Comparison of ENCODE assay signal across 8 cellular contexts in the genomic region with DNA sequence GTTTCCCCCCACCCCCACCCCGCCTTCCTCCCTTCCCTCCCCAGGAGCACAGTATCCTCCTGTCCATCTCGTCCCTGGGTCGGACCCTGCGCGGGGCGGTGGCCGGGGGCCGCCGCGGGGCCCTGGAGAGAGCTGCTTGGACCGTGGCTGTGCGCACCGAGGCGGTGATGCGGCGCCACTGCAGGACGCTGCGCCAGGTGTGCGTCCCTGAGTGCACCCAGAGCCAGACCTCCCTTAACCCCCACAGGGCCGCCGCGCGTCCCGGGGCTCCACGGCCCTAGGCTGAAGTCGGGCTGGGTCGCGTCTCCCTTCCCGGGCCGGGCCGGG. TPM values are rescaled to one million over a fixed set of nuclear protein-coding genes. Genes with fewer than 3 reads are reported as not detected.
DNase-seq lines count a peak whose midpoint lies in the region; ATAC-seq and TF ChIP-seq lines count a peak whose summit lies in the region.

No MANE protein-coding gene starts in this region.

- H3K36me3 ChIP-seq in DOHH2 (ENCODE audit: control insufficient read depth, low read length) (peaks cover 21% of the 10 kb centered on the region), KOPT-K1 (ENCODE audit: insufficient read depth, low read length) (peaks cover 13% of the 10 kb centered on the region; the same call in 1 of the 2 replicates), stomach (peaks cover 0 to 25% (median 24%) of the 10 kb centered on the region in 4 donors)

- H3K27me3 ChIP-seq in DOHH2 (ENCODE audit: control insufficient read depth, low read length), result no peaks in the 10 kb centered on the region
- peaks cover 0 to 79% (median 64%) of the 10 kb centered on the region in 3 donors for H3K27me3 ChIP-seq in stomach

- H3K79me2 ChIP-seq in DOHH2 (ENCODE audit: control insufficient read depth, low read length), result no peaks in the 10 kb centered on the region

- no peaks in the 10 kb centered on the region for H3K9me2 ChIP-seq in DOHH2 (replicated peaks; ENCODE audit: control insufficient read depth, low read length)

- no peaks in the 10 kb centered on the region for H4K20me1 ChIP-seq in DOHH2 (ENCODE audit: control insufficient read depth, insufficient read depth, low read depth, low read length)

- no peak for DNase-seq in epithelial cell of proximal tubule (ENCODE audit: low read depth)
- DNase-seq in stomach, result no peak
- DNase-seq in NCI-H128 (lab: John Stamatoyannopoulos, UW; ENCODE audit: unreplicated experiment), result no peak
- DNase-seq in DMS79 (lab: John Stamatoyannopoulos, UW), result no peak
- no peak for DNase-seq in NCI-H2081 treated with DMSO at 0.1 percent for 48 hours (lab: John Stamatoyannopoulos, UW)

- H3K4me3 ChIP-seq in DOHH2 (ENCODE audit: low read length), result peak overlapping the region; percentile 74
- H3K4me3 ChIP-seq in epithelial cell of proximal tubule (ENCODE audit: low read depth, low read length), result peak overlapping the region; percentile 55
- peak overlapping the region; percentile 48 to 67 (median 54) for H3K4me3 ChIP-seq in stomach

- peak; percentile 32 for ATAC-seq in GM21381 (IDR thresholded peaks at IDR 0.05; ENCODE audit: unreplicated experiment)

- intact Hi-C loops in stomach (cut with DNase I; ENCODE audit: low total_unique reads), result no loop called here

- H3K27ac ChIP-seq in DOHH2 (ENCODE audit: low read depth, low read length) (peak overlapping the region; percentile 70), KOPT-K1 (ENCODE audit: low read depth, low read length, poor library complexity, severe bottlenecking) (peak overlapping the region; percentile 62), stomach (peak overlapping the region; percentile 23 to 63 (median 57))

- H3K9me3 ChIP-seq in DOHH2 (ENCODE audit: control insufficient read depth, insufficient read depth, low read length) (no peaks in the 10 kb centered on the region), KOPT-K1 (ENCODE audit: insufficient read depth, low read length, poor library complexity, severe bottlenecking) (no peaks in the 10 kb centered on the region), stomach (no peaks in the 10 kb centered on the region)

- TF ChIP-seq EP300 in stomach (IDR thresholded peaks at IDR 0.05), result no peak

- TF ChIP-seq POLR2A in stomach (IDR thresholded peaks at IDR 0.05), result no peak

- H3K4me1 ChIP-seq in DOHH2 (ENCODE audit: control insufficient read depth, low read length) (peaks cover 76% of the 10 kb centered on the region), stomach (peaks cover 32 to 60% (median 55%) of the 10 kb centered on the region in 4 donors)

- WGBS in stomach, 5 donors, result 1 to 2% (median 1%) methylated on average over 22 to 31 of the region's 31 CpGs

- H3K4me2 ChIP-seq in DOHH2 (ENCODE audit: low read length), result peak overlapping the region; percentile 84

- no peak for TF ChIP-seq CTCF in DOHH2 (IDR thresholded peaks at IDR 0.05; ENCODE audit: low read depth, low read length, poor library complexity, severe bottlenecking)
- TF ChIP-seq CTCF in epithelial cell of proximal tubule (conservative IDR thresholded peaks at IDR 0.05; ENCODE audit: low read depth, low read length), result no peak
- TF ChIP-seq CTCF in stomach (IDR thresholded peaks at IDR 0.05), result no peak

- peaks cover 15% of the 10 kb centered on the region for H3F3A ChIP-seq in DOHH2 (ENCODE audit: control insufficient read depth, insufficient read depth)

RNA-seq across cellular contexts. Expression of a gene that starts 2.2 kb away (rescaled TPM):
- under 0.01 TPM in 1 of 2 replicates, not detected in the other for total RNA-seq in epithelial cell of proximal tubule
- total RNA-seq in stomach, result 1 to 10 TPM in 1 of 5 donors, not detected in 4; 1.7 TPM
- 1 to 10 TPM in 2 of 3 donors, under 1 TPM in 1; 0.62 to 3.4 (median 1.4) TPM for polyA plus RNA-seq in stomach

RNA-seq across cellular contexts. Expression of a gene that starts 11.2 kb away (rescaled TPM):
- total RNA-seq in epithelial cell of proximal tubule (not detected in 2 replicates), stomach (10 to 100 TPM in 2 of 5 donors, 1 to 10 TPM in 2, under 1 TPM in 1; 0.58 to 26.6 (median 8.9) TPM)
- 10 to 100 TPM in 1 of 3 donors, 1 to 10 TPM in 2; 6.2 to 15.2 (median 8.4) TPM for polyA plus RNA-seq in stomach

RNA-seq across cellular contexts. Expression of a gene that starts 24.8 kb away (rescaled TPM):
- total RNA-seq in epithelial cell of proximal tubule (11.9 and 14.6 TPM in 2 replicates), stomach (10 to 100 TPM in 4 of 5 donors, 1 to 10 TPM in 1; 3.1 to 30.7 (median 22.8) TPM)
- 10 to 100 TPM; 21.0 to 35.5 (median 30.4) TPM for polyA plus RNA-seq in stomach

RNA-seq across cellular contexts. Expression of a gene that starts 41.1 kb away (rescaled TPM):
- total RNA-seq in epithelial cell of proximal tubule (19.7 and 21.8 TPM in 2 replicates), stomach (10 to 100 TPM in 1 of 5 donors, 1 to 10 TPM in 1, not detected in 3; 3.1 to 10.1 TPM)
- polyA plus RNA-seq in stomach, result 10 to 100 TPM in 2 of 3 donors, 1 to 10 TPM in 1; 8.1 to 17.2 (median 13.1) TPM

RNA-seq across cellular contexts. Expression of a gene that starts 41.7 kb away (rescaled TPM):
- 0.06 and 0.36 TPM in 2 replicates for total RNA-seq in epithelial cell of proximal tubule
- total RNA-seq in stomach, result 1 to 10 TPM in 1 of 5 donors, under 1 TPM in 1, not detected in 3; 0.55 to 4.7 TPM
- under 1 TPM in 2 of 3 donors, not detected in 1; 0.18 to 0.25 TPM for polyA plus RNA-seq in stomach
